8 cellular contexts compared by ENCODE assay signal in genomic region chr2:198314559-198315153, GRCh38.
A peak's percentile ranks its signal among the peaks of the same experiment; 100 is the strongest.
DNase-seq lines count a peak whose midpoint lies in the region; ATAC-seq and TF ChIP-seq lines count a peak whose summit lies in the region.

No MANE protein-coding gene starts in this region.

- no peak overlapping the region for H3K27ac ChIP-seq in aorta (ENCODE audit: low read depth in 1 of 2, low read length in 2 of 2)

- no peaks in the 10 kb centered on the region for H3K4me1 ChIP-seq in aorta (ENCODE audit: control insufficient read depth in 1 of 2, insufficient read depth in 2 of 2, low read length in 2 of 2)

- peaks cover 0 to 1% of the 10 kb centered on the region in 2 donors for H3K27me3 ChIP-seq in aorta (ENCODE audit: control insufficient read depth in 1 of 2, insufficient read depth in 2 of 2, low read length in 1 of 2)

- 13 to 16% methylated on average over 8 of the region's 8 CpGs for WGBS in aorta, 2 donors

- peak; percentile 60 for ATAC-seq in HG02852 (IDR thresholded peaks at IDR 0.05; ENCODE audit: unreplicated experiment)
- ATAC-seq in aorta (ENCODE audit: low FRiP score): peak; percentile 60
- no peak for ATAC-seq in sciatic nerve
- no peak for ATAC-seq in GM18511 (IDR thresholded peaks at IDR 0.05; ENCODE audit: unreplicated experiment)

- DNase-seq in GF-D8 (lab: John Stamatoyannopoulos, UW): peak; percentile 7
- DNase-seq in NCI-H345 (lab: John Stamatoyannopoulos, UW): peak; percentile 43
- DNase-seq in astrocyte of the cerebellum (ENCODE audit: low read depth): peak; percentile 72
- DNase-seq in kidney glomerular epithelial cell (lab: John Stamatoyannopoulos, UW): peak; percentile 44
- DNase-seq in aorta: no peak
- no peak for DNase-seq in sciatic nerve (ENCODE audit: low spot score)

- H3K36me3 ChIP-seq in aorta (ENCODE audit: control insufficient read depth in 1 of 2, insufficient read depth in 2 of 2, low read length in 1 of 2): no peaks in the 10 kb centered on the region

- H3K4me3 ChIP-seq in astrocyte of the cerebellum (ENCODE audit: low read depth, low read length) (no peak overlapping the region), aorta (ENCODE audit: low read length in 2 of 2) (no peak overlapping the region)

- H3K9me3 ChIP-seq in aorta (ENCODE audit: control insufficient read depth, low read length): no peaks in the 10 kb centered on the region

- TF ChIP-seq CTCF in astrocyte of the cerebellum (IDR thresholded peaks at IDR 0.05; ENCODE audit: low read depth, low read length, missing control alignments): peak; percentile 67

- intact Hi-C loops in aorta (cut with DNase I) (loop anchor here (5.0 kb wide), 3 partner anchors 1173 to 1428 kb away; no protein-coding TSS in a partner anchor), sciatic nerve (cut with DNase I) (no loop called here)

- in situ Hi-C loops in astrocyte of the cerebellum (cut with HindIII; ENCODE audit: low sequenced_read_pairs): loop anchor here (5.0 to 25.0 kb wide), 2 partner anchors 1173 to 1423 kb away; no protein-coding TSS in a partner anchor

Comparison
In these comparisons a context has a peak if more than half of its experiments do, and no peak if none do; other contexts are left out.
1. DNase-seq: peak in GF-D8 (single experiment), NCI-H345 (single experiment), astrocyte of the cerebellum (single experiment) and kidney glomerular epithelial cell (single experiment); none in aorta (0 of 2) and sciatic nerve (single experiment).
2. ATAC-seq: peak in HG02852 (single experiment) and aorta (single experiment); none in sciatic nerve (single experiment) and GM18511 (single experiment).